Comparison of ENCODE assay signal across 8 cellular contexts in the genomic region with DNA sequence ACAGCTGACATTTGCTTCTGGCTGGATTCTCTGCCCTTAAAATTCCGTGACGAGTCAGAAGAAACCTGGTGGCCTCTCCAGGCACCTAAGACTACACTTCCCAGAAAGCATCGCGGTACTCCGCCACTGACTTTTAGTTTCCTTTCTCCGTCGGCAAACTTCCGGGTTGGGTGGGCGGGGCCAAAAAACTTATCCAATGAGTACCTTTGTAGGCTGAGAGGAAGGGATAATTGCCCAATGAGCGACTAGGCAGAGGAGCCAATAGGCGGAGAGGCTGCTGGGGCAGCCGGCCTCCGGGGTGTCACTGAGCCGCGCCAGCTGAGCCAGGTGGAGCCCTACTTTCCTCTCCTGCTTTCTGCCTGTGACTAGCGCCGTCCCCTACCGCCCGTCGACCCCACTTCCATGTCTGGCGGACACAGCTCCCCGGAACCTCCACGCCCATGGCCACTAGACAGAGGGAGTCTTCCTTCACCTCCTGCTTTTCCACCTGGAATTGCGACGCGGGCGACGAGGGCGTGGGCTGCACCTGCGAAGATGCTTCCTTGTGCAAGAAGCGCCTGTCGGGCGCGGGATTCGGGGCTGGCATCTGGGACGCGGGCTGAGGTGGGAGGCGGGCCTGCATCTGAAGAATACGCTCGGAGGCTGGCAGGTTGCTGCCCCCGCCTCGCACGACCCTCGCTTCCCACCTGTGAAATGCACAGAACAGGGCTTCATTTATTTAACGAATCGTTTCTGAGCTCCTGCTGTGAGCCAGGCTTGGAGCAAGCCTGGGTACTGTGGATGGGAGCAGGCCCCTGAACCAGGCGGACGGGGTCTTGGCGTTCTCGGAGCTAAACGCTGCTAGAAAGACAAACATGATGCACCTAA. TPM values are rescaled to one million over a fixed set of nuclear protein-coding genes. Genes with fewer than 3 reads are reported as not detected.
DNase-seq lines count a peak whose midpoint lies in the region; ATAC-seq and TF ChIP-seq lines count a peak whose summit lies in the region.

No MANE protein-coding gene starts in this region.

- no peaks in the 10 kb centered on the region for H3K36me3 ChIP-seq in ectodermal cell (ENCODE audit: control insufficient read depth, insufficient read depth, low read length)
- no peaks in the 10 kb centered on the region for H3K36me3 ChIP-seq in lower lobe of right lung

- no peaks in the 10 kb centered on the region for H3K27me3 ChIP-seq in CD4-positive, alpha-beta T cell (ENCODE audit: control insufficient read depth, insufficient read depth, low read length)
- H3K27me3 ChIP-seq in ectodermal cell (ENCODE audit: control insufficient read depth, insufficient read depth, low read length, poor library complexity, severe bottlenecking) = no peaks in the 10 kb centered on the region
- H3K27me3 ChIP-seq in lower lobe of right lung (ENCODE audit: low read depth) = no peaks in the 10 kb centered on the region

- H3K4me3 Mint-ChIP-seq in CD4-positive, alpha-beta T cell = peak overlapping the region; percentile 90
- H3K4me3 Mint-ChIP-seq in activated CD8-positive, alpha-beta T cell treated with anti-CD3 and anti-CD28 coated beads for 36 hours = peak overlapping the region; percentile 76

- TF ChIP-seq CTCF in CD4-positive, alpha-beta T cell (IDR thresholded peaks at IDR 0.05) = no peak
- no peak for TF ChIP-seq CTCF in activated CD8-positive, alpha-beta T cell treated with anti-CD3 and anti-CD28 coated beads for 36 hours (IDR thresholded peaks at IDR 0.05)
- no peak for TF ChIP-seq CTCF in lower lobe of right lung (IDR thresholded peaks at IDR 0.05)

- POLR2A ChIA-PET in CD4-positive, alpha-beta T cell (lab: Charles Lee) = interaction anchor here (1.1 to 3.5 kb wide), 9 partner anchors 12 to 80 kb away, joined by 3 to 61 read pairs (median 10); a partner anchor contains a TSS
- POLR2A ChIA-PET in activated CD8-positive, alpha-beta T cell treated with anti-CD3 and anti-CD28 coated beads for 36 hours (lab: Charles Lee) = interaction anchor here (0.6 to 4.8 kb wide), 9 partner anchors 9 to 79 kb away, joined by 3 to 35 read pairs (median 3); a partner anchor contains a TSS

- H3K4me1 Mint-ChIP-seq in CD4-positive, alpha-beta T cell (ENCODE audit: low read depth) = peaks cover 30% of the 10 kb centered on the region
- peaks cover 41% of the 10 kb centered on the region for H3K4me1 Mint-ChIP-seq in activated CD8-positive, alpha-beta T cell treated with anti-CD3 and anti-CD28 coated beads for 36 hours (ENCODE audit: low read depth)

- peaks cover 7% of the 10 kb centered on the region for H3K4me1 ChIP-seq in ectodermal cell (ENCODE audit: control insufficient read depth, insufficient read depth, low read length)
- H3K4me1 ChIP-seq in lower lobe of right lung = peaks cover 11% of the 10 kb centered on the region

- H3K9me3 Mint-ChIP-seq in CD4-positive, alpha-beta T cell = no peaks in the 10 kb centered on the region
- H3K9me3 Mint-ChIP-seq in activated CD8-positive, alpha-beta T cell treated with anti-CD3 and anti-CD28 coated beads for 36 hours = peaks cover 3% of the 10 kb centered on the region

- H3K36me3 Mint-ChIP-seq in CD4-positive, alpha-beta T cell (ENCODE audit: low read depth) = no peaks in the 10 kb centered on the region
- H3K36me3 Mint-ChIP-seq in activated CD8-positive, alpha-beta T cell treated with anti-CD3 and anti-CD28 coated beads for 36 hours (ENCODE audit: low read depth) = peaks cover 1% of the 10 kb centered on the region

- H3K27ac Mint-ChIP-seq in CD4-positive, alpha-beta T cell = peak overlapping the region; percentile 90
- H3K27ac Mint-ChIP-seq in activated CD8-positive, alpha-beta T cell treated with anti-CD3 and anti-CD28 coated beads for 36 hours = peak overlapping the region; percentile 97

- H3K27ac ChIP-seq in CD4-positive, alpha-beta T cell (ENCODE audit: low read depth, low read length) = no peak overlapping the region
- H3K27ac ChIP-seq in ectodermal cell (ENCODE audit: insufficient read depth, low read depth, low read length, poor library complexity, severe bottlenecking) (no peak overlapping the region), lower lobe of right lung (peak overlapping the region; percentile 69)

- no peaks in the 10 kb centered on the region for H3K9me3 ChIP-seq in CD4-positive, alpha-beta T cell (ENCODE audit: control insufficient read depth, low read length)
- H3K9me3 ChIP-seq in ectodermal cell (ENCODE audit: control insufficient read depth, low read length) (no peaks in the 10 kb centered on the region), lower lobe of right lung (no peaks in the 10 kb centered on the region)

- H3K4me3 ChIP-seq in ectodermal cell (ENCODE audit: insufficient read depth, low read depth, low read length) (peak overlapping the region; percentile 67), lower lobe of right lung (peak overlapping the region; percentile 71)

- H3K27me3 Mint-ChIP-seq in CD4-positive, alpha-beta T cell = no peaks in the 10 kb centered on the region
- H3K27me3 Mint-ChIP-seq in activated CD8-positive, alpha-beta T cell treated with anti-CD3 and anti-CD28 coated beads for 36 hours = no peaks in the 10 kb centered on the region

- peak; percentile 81 to 91 (median 85) for DNase-seq in CD4-positive, alpha-beta T cell
- peak; percentile 87 for DNase-seq in HK-2 (ENCODE audit: unreplicated experiment)
- peak; percentile 95 for DNase-seq in NCI-H82 treated with DMSO at 0.1 percent for 48 hours (lab: John Stamatoyannopoulos, UW; ENCODE audit: unreplicated experiment)
- DNase-seq in activated CD8-positive, alpha-beta T cell treated with anti-CD3 and anti-CD28 coated beads for 36 hours = peak; percentile 93
- DNase-seq in lower lobe of right lung = peak; percentile 92
- DNase-seq in stimulated activated CD4-positive, alpha-beta T cell treated with anti-CD3 and anti-CD28 coated beads, TNF-alpha, amount 100 ng/mL, for 1 hour (ENCODE audit: low read depth in 3 of 3, low spot score in 1 of 3) = peak; percentile 63 to 80 (median 78)

- intact Hi-C loops in CD4-positive, alpha-beta T cell (cut with DNase I, micrococcal nuclease) = loop anchor here (1.0 to 5.0 kb wide), 4 partner anchors 16 to 80 kb away; a partner anchor contains a TSS
- intact Hi-C loops in activated CD8-positive, alpha-beta T cell treated with anti-CD3 and anti-CD28 coated beads for 36 hours (cut with micrococcal nuclease) = no loop called here
- intact Hi-C loops in lower lobe of right lung (cut with DNase I) = no loop called here

- WGBS in ectodermal cell, 2 experiments = 3% methylated on average over 51 of the region's 51 CpGs

- CTCF ChIA-PET in CD4-positive, alpha-beta T cell (lab: Charles Lee) = interaction anchor here (0.9 kb wide), 1 partner anchor 80 kb away, joined by 3 read pairs; a partner anchor contains a TSS
- CTCF ChIA-PET in activated CD8-positive, alpha-beta T cell treated with anti-CD3 and anti-CD28 coated beads for 36 hours (lab: Charles Lee) = interaction anchor here (0.7 to 1.2 kb wide), 3 partner anchors 12 to 62 kb away, joined by 3 to 4 read pairs (median 3); no protein-coding TSS in a partner anchor

- peak; percentile 99 for ATAC-seq in CD4-positive, alpha-beta T cell (ENCODE audit: poor library complexity)
- ATAC-seq in GM19455 (IDR thresholded peaks at IDR 0.05; ENCODE audit: unreplicated experiment) (peak; percentile 98), lower lobe of right lung (peak; percentile 99)
- ATAC-seq in activated CD8-positive, alpha-beta T cell treated with anti-CD3 and anti-CD28 coated beads for 36 hours = peak; percentile 98

RNA-seq across cellular contexts. Expression of a gene that starts 16.5 kb away (rescaled TPM):
- 10 to 100 TPM; 42.5 to 43.4 TPM for total RNA-seq in CD4-positive, alpha-beta T cell
- 10 to 100 TPM; 69.6 to 75.9 TPM for total RNA-seq in activated CD8-positive, alpha-beta T cell treated with anti-CD3 and anti-CD28 coated beads for 36 hours
- 102 TPM for polyA plus RNA-seq in ectodermal cell (2013, experiment 1 of 4)
- 104 TPM for polyA plus RNA-seq in ectodermal cell (2013, experiment 2 of 4)
- polyA plus RNA-seq in ectodermal cell (2013, experiment 3 of 4) = 75.6 TPM
- 79.8 TPM for polyA plus RNA-seq in ectodermal cell (2013, experiment 4 of 4)
- total RNA-seq in lower lobe of right lung = 89.5 TPM

Comparison
In these comparisons a context has a peak if more than half of its experiments do, and no peak if none do; other contexts are left out.
1. intact Hi-C loops: an anchor here in CD4-positive, alpha-beta T cell (1.0 to 5.0 kb wide); none called in activated CD8-positive, alpha-beta T cell treated with anti-CD3 and anti-CD28 coated beads for 36 hours and lower lobe of right lung.